In the genomic region with DNA sequence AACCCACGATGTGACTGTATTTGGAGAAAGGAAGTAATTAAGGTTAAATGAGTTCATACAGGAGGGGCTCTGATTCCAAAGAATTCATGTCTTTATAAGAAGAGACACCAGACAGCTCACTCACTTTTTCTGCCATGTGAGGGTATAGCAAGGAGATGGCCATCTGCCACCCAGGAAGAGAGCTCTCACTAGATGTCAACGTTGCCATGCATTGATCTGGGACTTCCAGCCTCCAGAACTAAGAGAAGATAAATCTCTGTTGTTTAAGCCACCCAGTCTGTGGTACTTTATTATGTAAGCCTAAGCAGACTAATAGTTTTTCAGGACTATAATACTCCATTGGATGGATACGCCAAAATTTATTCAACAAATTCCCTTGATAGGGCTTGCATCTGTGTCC, we compare ENCODE assay signal across 1 cellular context.
TF ChIP-seq lines count a peak whose summit lies in the region.

No MANE protein-coding gene starts in this region.

TF ChIP-seq in GM23338, 12 proteins besides CTCF, POLR2A, EP300 and RAD21 (continued from another document):
- TF ChIP-seq, protein P1, sequence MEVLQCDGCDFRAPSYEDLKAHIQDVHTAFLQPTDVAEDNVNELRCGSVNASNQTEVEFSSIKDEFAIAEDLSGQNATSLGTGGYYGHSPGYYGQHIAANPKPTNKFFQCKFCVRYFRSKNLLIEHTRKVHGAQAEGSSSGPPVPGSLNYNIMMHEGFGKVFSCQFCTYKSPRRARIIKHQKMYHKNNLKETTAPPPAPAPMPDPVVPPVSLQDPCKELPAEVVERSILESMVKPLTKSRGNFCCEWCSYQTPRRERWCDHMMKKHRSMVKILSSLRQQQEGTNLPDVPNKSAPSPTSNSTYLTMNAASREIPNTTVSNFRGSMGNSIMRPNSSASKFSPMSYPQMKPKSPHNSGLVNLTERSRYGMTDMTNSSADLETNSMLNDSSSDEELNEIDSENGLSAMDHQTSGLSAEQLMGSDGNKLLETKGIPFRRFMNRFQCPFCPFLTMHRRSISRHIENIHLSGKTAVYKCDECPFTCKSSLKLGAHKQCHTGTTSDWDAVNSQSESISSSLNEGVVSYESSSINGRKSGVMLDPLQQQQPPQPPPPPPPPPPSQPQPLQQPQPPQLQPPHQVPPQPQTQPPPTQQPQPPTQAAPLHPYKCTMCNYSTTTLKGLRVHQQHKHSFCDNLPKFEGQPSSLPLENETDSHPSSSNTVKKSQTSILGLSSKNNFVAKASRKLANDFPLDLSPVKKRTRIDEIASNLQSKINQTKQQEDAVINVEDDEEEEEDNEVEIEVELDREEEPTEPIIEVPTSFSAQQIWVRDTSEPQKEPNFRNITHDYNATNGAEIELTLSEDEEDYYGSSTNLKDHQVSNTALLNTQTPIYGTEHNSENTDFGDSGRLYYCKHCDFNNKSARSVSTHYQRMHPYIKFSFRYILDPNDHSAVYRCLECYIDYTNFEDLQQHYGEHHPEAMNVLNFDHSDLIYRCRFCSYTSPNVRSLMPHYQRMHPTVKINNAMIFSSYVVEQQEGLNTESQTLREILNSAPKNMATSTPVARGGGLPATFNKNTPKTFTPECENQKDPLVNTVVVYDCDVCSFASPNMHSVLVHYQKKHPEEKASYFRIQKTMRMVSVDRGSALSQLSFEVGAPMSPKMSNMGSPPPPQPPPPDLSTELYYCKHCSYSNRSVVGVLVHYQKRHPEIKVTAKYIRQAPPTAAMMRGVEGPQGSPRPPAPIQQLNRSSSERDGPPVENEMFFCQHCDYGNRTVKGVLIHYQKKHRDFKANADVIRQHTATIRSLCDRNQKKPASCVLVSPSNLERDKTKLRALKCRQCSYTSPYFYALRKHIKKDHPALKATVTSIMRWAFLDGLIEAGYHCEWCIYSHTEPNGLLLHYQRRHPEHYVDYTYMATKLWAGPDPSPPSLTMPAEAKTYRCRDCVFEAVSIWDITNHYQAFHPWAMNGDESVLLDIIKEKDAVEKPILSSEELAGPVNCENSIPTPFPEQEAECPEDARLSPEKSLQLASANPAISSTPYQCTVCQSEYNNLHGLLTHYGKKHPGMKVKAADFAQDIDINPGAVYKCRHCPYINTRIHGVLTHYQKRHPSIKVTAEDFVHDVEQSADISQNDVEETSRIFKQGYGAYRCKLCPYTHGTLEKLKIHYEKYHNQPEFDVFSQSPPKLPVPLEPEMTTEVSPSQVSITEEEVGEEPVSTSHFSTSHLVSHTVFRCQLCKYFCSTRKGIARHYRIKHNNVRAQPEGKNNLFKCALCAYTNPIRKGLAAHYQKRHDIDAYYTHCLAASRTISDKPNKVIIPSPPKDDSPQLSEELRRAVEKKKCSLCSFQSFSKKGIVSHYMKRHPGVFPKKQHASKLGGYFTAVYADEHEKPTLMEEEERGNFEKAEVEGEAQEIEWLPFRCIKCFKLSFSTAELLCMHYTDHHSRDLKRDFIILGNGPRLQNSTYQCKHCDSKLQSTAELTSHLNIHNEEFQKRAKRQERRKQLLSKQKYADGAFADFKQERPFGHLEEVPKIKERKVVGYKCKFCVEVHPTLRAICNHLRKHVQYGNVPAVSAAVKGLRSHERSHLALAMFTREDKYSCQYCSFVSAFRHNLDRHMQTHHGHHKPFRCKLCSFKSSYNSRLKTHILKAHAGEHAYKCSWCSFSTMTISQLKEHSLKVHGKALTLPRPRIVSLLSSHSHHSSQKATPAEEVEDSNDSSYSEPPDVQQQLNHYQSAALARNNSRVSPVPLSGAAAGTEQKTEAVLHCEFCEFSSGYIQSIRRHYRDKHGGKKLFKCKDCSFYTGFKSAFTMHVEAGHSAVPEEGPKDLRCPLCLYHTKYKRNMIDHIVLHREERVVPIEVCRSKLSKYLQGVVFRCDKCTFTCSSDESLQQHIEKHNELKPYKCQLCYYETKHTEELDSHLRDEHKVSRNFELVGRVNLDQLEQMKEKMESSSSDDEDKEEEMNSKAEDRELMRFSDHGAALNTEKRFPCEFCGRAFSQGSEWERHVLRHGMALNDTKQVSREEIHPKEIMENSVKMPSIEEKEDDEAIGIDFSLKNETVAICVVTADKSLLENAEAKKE (CRISPR knock-in tag; IDR thresholded peaks at IDR 0.05) = no peak
- TF ChIP-seq STAT1 (IDR thresholded peaks at IDR 0.05; ENCODE audit: unreplicated experiment) (no peak), JUNB (IDR thresholded peaks at IDR 0.05; ENCODE audit: unreplicated experiment) (no peak), EZH2 (IDR thresholded peaks at IDR 0.05; ENCODE audit: low read depth, unreplicated experiment) (no peak), NANOG (IDR thresholded peaks at IDR 0.05; ENCODE audit: borderline replicate concordance) (no peak), ZNF331 (CRISPR knock-in tag; IDR thresholded peaks at IDR 0.05; ENCODE audit: low read depth) (no peak), ZNF114 (CRISPR knock-in tag; IDR thresholded peaks at IDR 0.05) (no peak), POLR2AphosphoS5 (IDR thresholded peaks at IDR 0.05; ENCODE audit: low read depth) (no peak)
